9 cellular contexts compared by ENCODE assay signal in genomic region chr22:21045585-21046294, GRCh38. TPM values are rescaled to one million over a fixed set of nuclear protein-coding genes. Genes with fewer than 3 reads are reported as not detected.
DNase-seq lines count a peak whose midpoint lies in the region; ATAC-seq and TF ChIP-seq lines count a peak whose summit lies in the region.
"Had no signal": no experiment of that assay in that cellular context is flagged by ENCODE, and none has a peak within 500 bp of the region (broad histone marks: within the 10 kb centered on the region; RNA-seq: fewer than 3 reads in every experiment).

TSS of gene LRRC74B (plus strand) at chr22:21045946. CDS start at chr22:21045987, 41 bp downstream.

- H3K9me3 ChIP-seq in HCT116 (ENCODE audit: control insufficient read depth in 1 of 2, insufficient read depth in 1 of 2, low read depth in 1 of 2, low read length in 2 of 2) (no peaks in the 10 kb centered on the region), upper lobe of left lung (no peaks in the 10 kb centered on the region)

- CTCF ChIA-PET in HCT116 (lab: Charles Lee), result interaction anchor here (1.1 to 1.6 kb wide), 2 partner anchors 25 to 57 kb away, joined by 3 read pairs; no protein-coding TSS in a partner anchor

- TF ChIP-seq EP300 in upper lobe of left lung (IDR thresholded peaks at IDR 0.05), result no peak

- H3K79me2 ChIP-seq in HCT116 (ENCODE audit: insufficient read depth, low read length), result no peaks in the 10 kb centered on the region

- DNase-seq in DMS153 treated with DMSO at 0.1 percent for 48 hours (lab: John Stamatoyannopoulos, UW; ENCODE audit: unreplicated experiment) (peak; percentile 86), HCT116 (ENCODE audit: low read depth, low spot score) (peak; percentile 63), NCI-H1417 treated with DMSO at 0.1 percent for 48 hours (lab: John Stamatoyannopoulos, UW) (peak; percentile 45), T-helper 1 cell (peak in 4 of 5 donors; percentile 25 to 63 (median 37)), left ventricle myocardium superior (peak; percentile 93), posterior vena cava (ENCODE audit: low spot score) (peak; percentile 96), upper lobe of left lung (peak; percentile 86 to 97)

- H3K4me3 ChIP-seq in HCT116 (replicated peaks in 1 of 2; ENCODE audit: low read depth in 1 of 2, low read length in 2 of 2) (peak within 1 kb of the TSS; percentile 7 to 32; a peak in 3 of 4 replicates), upper lobe of left lung (peak within 1 kb of the TSS in 3 of 4 donors; percentile 31 to 53 (median 42))

- no peak for TF ChIP-seq RAD21 in HCT116 (IDR thresholded peaks at IDR 0.05; ENCODE audit: low read depth)

- peaks cover 0 to 31% of the 10 kb centered on the region in 2 experiments; a peak in 2 of 4 replicates for H3K4me1 ChIP-seq in HCT116 (ENCODE audit: control insufficient read depth in 1 of 2, insufficient read depth in 2 of 2, low read length in 2 of 2)
- peaks cover 12 to 16% (median 14%) of the 10 kb centered on the region in 4 donors for H3K4me1 ChIP-seq in upper lobe of left lung

- intact Hi-C loops in HCT116 (cut with micrococcal nuclease) (no loop called here), left ventricle myocardium superior (cut with micrococcal nuclease) (no loop called here), posterior vena cava (cut with DNase I) (no loop called here)

- WGBS in upper lobe of left lung, 2 donors, result 3 to 39% methylated on average over 8 to 33 of the region's 47 CpGs

- peak within 1 kb of the TSS; percentile 60 for H3K4me2 ChIP-seq in HCT116 (ENCODE audit: low read length)

- POLR2A ChIA-PET in HCT116 (lab: Charles Lee), result no interaction called here

- H3K27ac ChIP-seq in HCT116 (ENCODE audit: low read depth, low read length) (no peak within 1 kb of the TSS), angular gyrus (ENCODE audit: low read depth, low read length) (peak within 1 kb of the TSS; percentile 73), upper lobe of left lung (peak within 1 kb of the TSS in 1 of 4 donors; percentile 49)

- no peaks in the 10 kb centered on the region for H3K9me2 ChIP-seq in HCT116 (ENCODE audit: insufficient read depth)

- peak within 1 kb of the TSS; percentile 65 for H2AFZ ChIP-seq in HCT116 (ENCODE audit: low read depth, low read length, poor library complexity, severe bottlenecking)

- no peaks in the 10 kb centered on the region for H3K36me3 ChIP-seq in HCT116 (ENCODE audit: control insufficient read depth in 1 of 2, insufficient read depth in 2 of 2, low read length in 2 of 2)
- no peaks in the 10 kb centered on the region for H3K36me3 ChIP-seq in upper lobe of left lung

- no peak within 1 kb of the TSS for H3K9ac ChIP-seq in HCT116 (ENCODE audit: low read length)

- H3K27me3 ChIP-seq in HCT116 (ENCODE audit: insufficient read depth, low read length), result no peaks in the 10 kb centered on the region
- no peaks in the 10 kb centered on the region for H3K27me3 ChIP-seq in upper lobe of left lung

- ATAC-seq in HCT116 (peak; percentile 99), left ventricle myocardium superior (peak; percentile 98), upper lobe of left lung (ENCODE audit: low FRiP score in 2 of 2) (peak; percentile 86 to 97)

- no TSS peak for BruUV-seq in HCT116 (replicated peaks; lab: Mats Ljungman, UMichigan)

- TF ChIP-seq POLR2A in HCT116 (IDR thresholded peaks at IDR 0.05; ENCODE audit: borderline replicate concordance, extremely low read depth, insufficient read depth, insufficient read length) (no peak), upper lobe of left lung (IDR thresholded peaks at IDR 0.05) (peak in 1 of 4 donors; percentile 7)

- no peaks in the 10 kb centered on the region for H4K20me1 ChIP-seq in HCT116 (ENCODE audit: insufficient read depth)

- TF ChIP-seq CTCF in HCT116 (IDR thresholded peaks at IDR 0.05 in 2 of 3, conservative IDR thresholded peaks at IDR 0.05 in 1 of 3; ENCODE audit: borderline replicate concordance in 1 of 3, insufficient read depth in 1 of 3, low read depth in 2 of 3, low read length in 2 of 3) (no peak), upper lobe of left lung (IDR thresholded peaks at IDR 0.05) (no peak)

- RAD21 ChIA-PET in HCT116 (lab: Charles Lee; ENCODE audit: low non-redundant PET in 1 of 2, low total read pairs in 2 of 2, uncharacterized antibody in 2 of 2, unreplicated experiment in 2 of 2), result no interaction called here

TF ChIP-seq in HCT116, 20 proteins besides CTCF, POLR2A, EP300 and RAD21:
- TF ChIP-seq ELF1 (IDR thresholded peaks at IDR 0.05; ENCODE audit: borderline replicate concordance, low read depth), result no peak
- TF ChIP-seq SP1 (IDR thresholded peaks at IDR 0.05; ENCODE audit: low read depth), result peak; percentile 85

RNA-seq across cellular contexts. Expression of gene LRRC74B, which starts in this region (rescaled TPM):
- not detected for total RNA-seq in HCT116 (2021; ENCODE audit: unreplicated experiment)
- not detected in 2 replicates for polyA plus RNA-seq in HCT116 (2012)
- not detected for total RNA-seq in left ventricle myocardium superior
- total RNA-seq in posterior vena cava, result not detected
- total RNA-seq in upper lobe of left lung, result 1 to 10 TPM in 5 of 6 donors, under 1 TPM in 1; 0.14 to 6.6 (median 3.2) TPM
- total RNA-seq: mononuclear cell had no signal

Comparison
In these comparisons a context has a peak if more than half of its experiments do, and no peak if none do; other contexts are left out.
1. Peak in DNase-seq, ATAC-seq, H3K4me3 ChIP-seq and H3K4me2 ChIP-seq in HCT116; RNA of the gene not detected or under 1 TPM.
2. Peak in DNase-seq and ATAC-seq in left ventricle myocardium superior; RNA of the gene not detected or under 1 TPM.
3. Peak in DNase-seq in posterior vena cava; RNA of the gene not detected or under 1 TPM.
4. DNase-seq: peak in every context shown above with its lines; median percentile 96 in posterior vena cava; 93 in left ventricle myocardium superior; 92 in upper lobe of left lung; 86 in DMS153 treated with DMSO at 0.1 percent for 48 hours; 63 in HCT116; 45 in NCI-H1417 treated with DMSO at 0.1 percent for 48 hours; 37 in T-helper 1 cell.